Comparison of ENCODE assay signal across 1 cellular context in the genomic region with DNA sequence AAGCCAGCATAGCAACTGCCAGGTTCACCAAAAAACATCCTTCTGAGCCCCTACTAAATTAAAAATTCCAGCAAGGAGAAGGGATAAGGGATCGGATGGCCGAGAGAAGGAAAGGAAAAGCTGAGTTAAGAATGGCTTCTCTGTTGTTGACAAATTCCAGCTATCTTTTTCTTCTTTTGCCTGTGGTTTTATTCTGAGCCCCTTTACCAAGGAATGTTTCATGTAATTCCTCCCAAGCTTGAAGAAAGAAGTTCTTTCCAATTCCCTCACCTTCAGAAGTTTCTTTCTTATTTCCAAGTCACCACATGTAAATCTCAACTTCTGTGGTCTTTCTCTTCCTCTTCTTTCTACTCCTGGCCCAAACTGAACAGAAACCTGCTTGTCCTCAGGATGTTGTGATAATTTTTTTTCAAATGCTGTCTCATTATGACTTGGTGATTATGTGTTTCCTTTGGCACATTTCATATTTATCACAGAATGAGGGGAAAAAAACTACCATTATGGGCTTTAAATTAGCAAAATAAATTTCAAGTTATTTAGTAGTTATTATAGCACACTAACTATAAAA.
TF ChIP-seq lines count a peak whose summit lies in the region.

No MANE protein-coding gene starts in this region.

TF ChIP-seq in GM12878, 131 proteins besides CTCF, POLR2A, EP300 and RAD21:
- TF ChIP-seq SIX5 (IDR thresholded peaks at IDR 0.05; ENCODE audit: low read depth, low read length, severe bottlenecking), result no peak
- peak; percentile 52 for TF ChIP-seq RUNX3 (IDR thresholded peaks at IDR 0.05; ENCODE audit: low read length)
- peak; percentile 35; the same call in 1 of the 2 replicates for TF ChIP-seq EED (IDR thresholded peaks at IDR 0.05; ENCODE audit: low read depth)
